Comparison of ENCODE assay signal across 1 cellular context in genomic region chr13:45678282-45678681, GRCh38.
TF ChIP-seq lines count a peak whose summit lies in the region.

No MANE protein-coding gene starts in this region.

TF ChIP-seq in HEK293, 187 proteins besides CTCF, POLR2A, EP300 and RAD21 (continued from another document):
- TF ChIP-seq OSR2 (tag by site-specific recombination; IDR thresholded peaks at IDR 0.05), result peak; percentile 62; the same call in 1 of the 2 replicates
